ENCODE assay signal across 10 cellular contexts in genomic region chr1:11807087-11807486, GRCh38. TPM values are rescaled to one million over a fixed set of nuclear protein-coding genes. Genes with fewer than 3 reads are reported as not detected.
DNase-seq lines count a peak whose midpoint lies in the region; ATAC-seq and TF ChIP-seq lines count a peak whose summit lies in the region.
"Had no signal": no experiment of that assay in that cellular context is flagged by ENCODE, and none has a peak within 500 bp of the region (broad histone marks: within the 10 kb centered on the region; RNA-seq: fewer than 3 reads in every experiment).

No MANE protein-coding gene starts in this region.

- H3K27me3 ChIP-seq in adipocyte (replicated peaks; ENCODE audit: control insufficient read depth, insufficient read depth, low read length) = no peaks in the 10 kb centered on the region
- no peaks in the 10 kb centered on the region for H3K27me3 ChIP-seq in left lung

- intact Hi-C loops in activated CD4-positive, alpha-beta T cell treated with anti-CD3 and anti-CD28 coated beads for 36 hours (cut with DNase I, micrococcal nuclease) = loop anchor here (2.0 to 10.0 kb wide), 5 partner anchors 128 to 1332 kb away; partner anchors contain the start of genes DFFA (in 1 of the 2), EXOSC10 (in 1 of the 2), MTOR (in 1 of the 2) and PEX14 (in 1 of the 2)
- intact Hi-C loops in left lung (cut with DNase I) = no loop called here

- H3K27ac Mint-ChIP-seq in activated CD4-positive, alpha-beta T cell treated with anti-CD3 and anti-CD28 coated beads for 36 hours = peak overlapping the region; percentile 48

- ATAC-seq in activated CD4-positive, alpha-beta T cell treated with anti-CD3 and anti-CD28 coated beads for 36 hours = no peak
- no peak for ATAC-seq in left lung

- peak overlapping the region; percentile 94 for H3K9ac ChIP-seq in adipocyte (ENCODE audit: low read length)

- H3K9me3 ChIP-seq in adipocyte (ENCODE audit: control insufficient read depth, low read length) (no peaks in the 10 kb centered on the region), left lung (no peaks in the 10 kb centered on the region)

- peak overlapping the region; percentile 95 to 99 for H3K27ac ChIP-seq in left lung
- peak overlapping the region; percentile 93 for H3K27ac ChIP-seq in substantia nigra (ENCODE audit: low read depth, low read length, poor library complexity, severe bottlenecking)

- CTCF ChIA-PET in activated CD4-positive, alpha-beta T cell treated with anti-CD3 and anti-CD28 coated beads for 36 hours (lab: Charles Lee) = interaction anchor here (0.6 to 1.8 kb wide), 6 partner anchors 10 to 259 kb away, joined by 3 to 7 read pairs (median 4); no protein-coding TSS in a partner anchor

- peaks cover 56% of the 10 kb centered on the region for H3K4me1 Mint-ChIP-seq in activated CD4-positive, alpha-beta T cell treated with anti-CD3 and anti-CD28 coated beads for 36 hours

- TF ChIP-seq CTCF in left lung (IDR thresholded peaks at IDR 0.05) = no peak

- no peaks in the 10 kb centered on the region for H3K9me3 Mint-ChIP-seq in activated CD4-positive, alpha-beta T cell treated with anti-CD3 and anti-CD28 coated beads for 36 hours (ENCODE audit: low read depth)

- peaks cover 14% of the 10 kb centered on the region for H3K36me3 Mint-ChIP-seq in activated CD4-positive, alpha-beta T cell treated with anti-CD3 and anti-CD28 coated beads for 36 hours (ENCODE audit: low read depth)

- DNase-seq in activated CD4-positive, alpha-beta T cell treated with anti-CD3 and anti-CD28 coated beads for 36 hours = no peak
- DNase-seq in activated CD4-positive, alpha-beta T cell treated with anti-CD3 and anti-CD28 coated beads, Interleukin-2, amount 50 U/mL, for 4 hours = no peak
- DNase-seq in adipocyte (ENCODE audit: low read depth) = no peak
- no peak for DNase-seq in left lung
- no peak for DNase-seq in substantia nigra (lab: John Stamatoyannopoulos, UW)
- DNase-seq in NCI-H524 (lab: John Stamatoyannopoulos, UW) = no peak
- DNase-seq in NCI-H1105 (lab: John Stamatoyannopoulos, UW) = no peak
- no peak for DNase-seq in MV-4-11 (lab: John Stamatoyannopoulos, UW)
- DNase-seq: activated CD8-positive, alpha-beta memory T cell treated with anti-CD3 and anti-CD28 coated beads for 24 hours; stimulated activated CD4-positive, alpha-beta T cell treated with anti-CD3 and anti-CD28 coated beads, Interleukin-12 subunit alpha, Interleukin-12 subunit beta, amount 100 ng/mL, for 4 hours had no signal

- H3K36me3 ChIP-seq in adipocyte (ENCODE audit: control insufficient read depth, insufficient read depth, low read length, severe bottlenecking) = peaks cover 36% of the 10 kb centered on the region
- H3K36me3 ChIP-seq in left lung = peaks cover 0 to 33% of the 10 kb centered on the region in 2 donors

- H3K4me3 ChIP-seq in adipocyte (ENCODE audit: low read length) (peak overlapping the region; percentile 95), left lung (peak overlapping the region; percentile 86 to 90)

- no peaks in the 10 kb centered on the region for H3K27me3 Mint-ChIP-seq in activated CD4-positive, alpha-beta T cell treated with anti-CD3 and anti-CD28 coated beads for 36 hours

- POLR2A ChIA-PET in activated CD4-positive, alpha-beta T cell treated with anti-CD3 and anti-CD28 coated beads for 36 hours (lab: Charles Lee) = interaction anchor here (1.5 to 2.1 kb wide), 2 partner anchors 102 to 125 kb away, joined by 3 to 46 read pairs; no protein-coding TSS in a partner anchor

- peak overlapping the region; percentile 87 for H3K4me3 Mint-ChIP-seq in activated CD4-positive, alpha-beta T cell treated with anti-CD3 and anti-CD28 coated beads for 36 hours

- H3K4me1 ChIP-seq in adipocyte (ENCODE audit: control insufficient read depth, insufficient read depth, low read length) = peaks cover 44% of the 10 kb centered on the region
- H3K4me1 ChIP-seq in left lung = peaks cover 26 to 72% of the 10 kb centered on the region in 2 donors

RNA-seq across cellular contexts. Expression of gene CLCN6, which starts 1.1 kb away (rescaled TPM):
- total RNA-seq in activated CD4-positive, alpha-beta T cell treated with anti-CD3 and anti-CD28 coated beads for 36 hours = 1 to 10 TPM; 9.4 to 9.5 TPM
- 10 to 100 TPM; 17.7 to 43.4 TPM for total RNA-seq in left lung

RNA-seq across cellular contexts. Expression of gene MTHFR, which starts 1.3 kb away (rescaled TPM):
- 10 to 100 TPM; 11.2 to 11.6 TPM for total RNA-seq in activated CD4-positive, alpha-beta T cell treated with anti-CD3 and anti-CD28 coated beads for 36 hours
- 10 to 100 TPM; 34.2 to 44.5 TPM for total RNA-seq in left lung

RNA-seq across cellular contexts. Expression of gene NPPA, which starts 40.5 kb away (rescaled TPM):
- total RNA-seq in activated CD4-positive, alpha-beta T cell treated with anti-CD3 and anti-CD28 coated beads for 36 hours = not detected
- 1 to 10 TPM; 1.6 to 2.7 TPM for total RNA-seq in left lung

RNA-seq across cellular contexts. Expression of gene C1orf167, which starts 45.1 kb away (rescaled TPM):
- not detected for total RNA-seq in activated CD4-positive, alpha-beta T cell treated with anti-CD3 and anti-CD28 coated beads for 36 hours
- 10 to 100 TPM in 1 of 2 donors, 1 to 10 TPM in 1; 5.7 to 14.4 TPM for total RNA-seq in left lung

RNA-seq across cellular contexts. Expression of gene NPPB, which starts 51.7 kb away (rescaled TPM):
- not detected for total RNA-seq in activated CD4-positive, alpha-beta T cell treated with anti-CD3 and anti-CD28 coated beads for 36 hours
- not detected for total RNA-seq in left lung

Comparison
In these comparisons a context has a peak if more than half of its experiments do, and no peak if none do; other contexts are left out.
1. intact Hi-C loops: an anchor here in activated CD4-positive, alpha-beta T cell treated with anti-CD3 and anti-CD28 coated beads for 36 hours (2.0 to 10.0 kb wide); none called in left lung.